8 cellular contexts compared by ENCODE assay signal in the genomic region with DNA sequence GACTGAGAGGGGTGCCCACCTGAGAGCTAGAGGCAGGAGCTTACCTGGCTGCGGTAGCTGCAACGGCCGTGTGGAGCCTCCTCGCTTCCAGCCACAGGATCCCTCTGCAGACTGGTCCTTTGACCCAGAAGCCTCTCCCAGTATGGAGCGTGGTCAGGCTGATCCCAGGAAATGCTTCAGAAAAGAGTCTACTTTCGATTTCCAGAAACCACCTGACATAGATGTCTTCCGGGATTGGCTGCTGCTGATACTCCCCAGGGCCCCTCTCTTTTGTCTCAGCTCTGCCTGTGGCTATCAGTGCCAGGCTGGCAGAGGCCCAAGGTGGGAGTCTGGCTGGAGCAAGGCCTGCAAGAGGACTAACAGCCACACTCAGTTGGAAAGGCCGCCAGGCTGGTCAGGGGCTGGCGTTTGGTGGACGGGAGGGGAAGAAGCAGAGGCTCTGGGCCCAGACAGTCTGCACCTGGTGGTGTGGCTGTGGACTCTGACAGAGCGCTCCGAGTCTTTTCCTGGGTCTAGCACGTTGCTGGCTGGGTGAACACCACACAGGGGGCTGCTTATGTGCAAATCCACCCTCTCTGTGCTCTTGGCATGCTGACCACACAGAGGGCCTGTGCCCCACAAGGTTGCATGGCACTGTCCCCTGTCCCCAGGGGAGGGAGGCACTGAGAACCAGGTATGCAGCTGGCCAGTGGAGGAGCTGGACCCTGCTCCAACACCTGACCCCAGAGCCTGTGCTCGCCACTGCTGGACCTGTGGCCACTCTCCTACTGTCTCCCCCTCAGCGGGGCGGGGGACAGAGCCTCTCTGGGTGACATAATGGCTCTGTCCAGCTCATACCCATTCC. TPM values are rescaled to one million over a fixed set of nuclear protein-coding genes. Genes with fewer than 3 reads are reported as not detected.
A peak's percentile ranks its signal among the peaks of the same experiment; 100 is the strongest.
DNase-seq lines count a peak whose midpoint lies in the region; ATAC-seq and TF ChIP-seq lines count a peak whose summit lies in the region.

A gene with protein sequence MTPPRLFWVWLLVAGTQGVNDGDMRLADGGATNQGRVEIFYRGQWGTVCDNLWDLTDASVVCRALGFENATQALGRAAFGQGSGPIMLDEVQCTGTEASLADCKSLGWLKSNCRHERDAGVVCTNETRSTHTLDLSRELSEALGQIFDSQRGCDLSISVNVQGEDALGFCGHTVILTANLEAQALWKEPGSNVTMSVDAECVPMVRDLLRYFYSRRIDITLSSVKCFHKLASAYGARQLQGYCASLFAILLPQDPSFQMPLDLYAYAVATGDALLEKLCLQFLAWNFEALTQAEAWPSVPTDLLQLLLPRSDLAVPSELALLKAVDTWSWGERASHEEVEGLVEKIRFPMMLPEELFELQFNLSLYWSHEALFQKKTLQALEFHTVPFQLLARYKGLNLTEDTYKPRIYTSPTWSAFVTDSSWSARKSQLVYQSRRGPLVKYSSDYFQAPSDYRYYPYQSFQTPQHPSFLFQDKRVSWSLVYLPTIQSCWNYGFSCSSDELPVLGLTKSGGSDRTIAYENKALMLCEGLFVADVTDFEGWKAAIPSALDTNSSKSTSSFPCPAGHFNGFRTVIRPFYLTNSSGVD (minus strand): TSS at position 144 of the 844 bp plus-strand sequence. CDS start 2,732 bp downstream, outside the sequence.

- H3K4me1 ChIP-seq in muscle layer of duodenum (ENCODE audit: control insufficient read depth in 1 of 2, insufficient read depth in 2 of 2, low read length in 2 of 2) (peaks cover 9 to 46% of the 10 kb centered on the region in 2 donors), upper lobe of right lung (peaks cover 34% of the 10 kb centered on the region)

- no peak for TF ChIP-seq CTCF in GM13977 (IDR thresholded peaks at IDR 0.05; ENCODE audit: extremely low read depth, insufficient read depth, missing control alignments)
- TF ChIP-seq CTCF in upper lobe of right lung (IDR thresholded peaks at IDR 0.05), result no peak

- in situ Hi-C loops in GM13977 (cut with MboI; ENCODE audit: low pct_unique_long_range_greater_than_20kb, low sequenced_read_pairs, unreplicated experiment), result loop anchor here (10.0 kb wide), 1 partner anchor 115 kb away; no protein-coding TSS in a partner anchor

- no peaks in the 10 kb centered on the region for H3K4me1 Mint-ChIP-seq in activated T-helper 17 cell treated with anti-CD3 and anti-CD28 coated beads, Interleukin-2, amount 50 U/mL, for 72 hours

- no peaks in the 10 kb centered on the region for H3K27me3 ChIP-seq in muscle layer of duodenum (ENCODE audit: low read depth, low read length)
- H3K27me3 ChIP-seq in upper lobe of right lung, result no peaks in the 10 kb centered on the region

- no peaks in the 10 kb centered on the region for H3K9me3 Mint-ChIP-seq in activated T-helper 17 cell treated with anti-CD3 and anti-CD28 coated beads, Interleukin-2, amount 50 U/mL, for 72 hours

- DNase-seq in GM13977 (ENCODE audit: low spot score) (peak; percentile 36), NCI-H2196 treated with DMSO at 0.1 percent for 48 hours (lab: John Stamatoyannopoulos, UW; ENCODE audit: unreplicated experiment) (peak; percentile 99), fibroblast of gingiva (ENCODE audit: low read depth) (peak; percentile 56), upper lobe of right lung (peak; percentile 87)

- H3K9me3 ChIP-seq in muscle layer of duodenum (ENCODE audit: control insufficient read depth in 1 of 2, low read length in 2 of 2) (no peaks in the 10 kb centered on the region), upper lobe of right lung (no peaks in the 10 kb centered on the region)

- ATAC-seq in activated T-helper 17 cell treated with anti-CD3 and anti-CD28 coated beads, Interleukin-2, amount 50 U/mL, for 72 hours (replicated peaks), result peak; percentile 89
- peak; percentile 87 for ATAC-seq in upper lobe of right lung
- ATAC-seq in HG02981 (IDR thresholded peaks at IDR 0.05; ENCODE audit: unreplicated experiment), result no peak
- ATAC-seq in HG02610 (IDR thresholded peaks at IDR 0.05; ENCODE audit: unreplicated experiment), result no peak

- intact Hi-C loops in upper lobe of right lung (cut with DNase I), result no loop called here

- H3K36me3 Mint-ChIP-seq in activated T-helper 17 cell treated with anti-CD3 and anti-CD28 coated beads, Interleukin-2, amount 50 U/mL, for 72 hours (ENCODE audit: low read depth), result no peaks in the 10 kb centered on the region

- H3K36me3 ChIP-seq in muscle layer of duodenum (ENCODE audit: control insufficient read depth in 1 of 2, insufficient read depth in 2 of 2, low read length in 2 of 2) (no peaks in the 10 kb centered on the region), upper lobe of right lung (no peaks in the 10 kb centered on the region)

- peak within 1 kb of the TSS; percentile 76 for H3K27ac Mint-ChIP-seq in activated T-helper 17 cell treated with anti-CD3 and anti-CD28 coated beads, Interleukin-2, amount 50 U/mL, for 72 hours

- peak within 1 kb of the TSS; percentile 44 to 56 for H3K4me3 ChIP-seq in muscle layer of duodenum (ENCODE audit: low read depth in 1 of 2, low read length in 2 of 2)
- peak within 1 kb of the TSS; percentile 45 for H3K4me3 ChIP-seq in upper lobe of right lung

- peak within 1 kb of the TSS; percentile 75 for H3K27ac ChIP-seq in muscle layer of duodenum (ENCODE audit: low read length)
- H3K27ac ChIP-seq in upper lobe of right lung, result peak within 1 kb of the TSS; percentile 73

- H3K27me3 Mint-ChIP-seq in activated T-helper 17 cell treated with anti-CD3 and anti-CD28 coated beads, Interleukin-2, amount 50 U/mL, for 72 hours, result no peaks in the 10 kb centered on the region

- peak within 1 kb of the TSS; percentile 69 for H3K4me3 Mint-ChIP-seq in activated T-helper 17 cell treated with anti-CD3 and anti-CD28 coated beads, Interleukin-2, amount 50 U/mL, for 72 hours

RNA-seq across cellular contexts. Expression of the gene that starts here (rescaled TPM):
- 10 to 100 TPM; 44.8 to 48.2 TPM for total RNA-seq in activated T-helper 17 cell treated with anti-CD3 and anti-CD28 coated beads, Interleukin-2, amount 50 U/mL, for 72 hours
- total RNA-seq in upper lobe of right lung, result 405 TPM

Comparison
In these comparisons a context has a peak if more than half of its experiments do, and no peak if none do; other contexts are left out.
1. DNase-seq: peak in every context shown above with its lines; median percentile 99 in NCI-H2196 treated with DMSO at 0.1 percent for 48 hours; 87 in upper lobe of right lung; 56 in fibroblast of gingiva; 36 in GM13977.
2. ATAC-seq: peak in activated T-helper 17 cell treated with anti-CD3 and anti-CD28 coated beads, Interleukin-2, amount 50 U/mL, for 72 hours (single experiment) and upper lobe of right lung (single experiment); none in HG02981 (single experiment) and HG02610 (single experiment).